8 cellular contexts compared by ENCODE assay signal in genomic region chr1:3499611-3500010, GRCh38. TPM values are rescaled to one million over a fixed set of nuclear protein-coding genes. Genes with fewer than 3 reads are reported as not detected.
"Had no signal": no experiment of that assay in that cellular context is flagged by ENCODE, and none has a peak within 500 bp of the region (broad histone marks: within the 10 kb centered on the region; RNA-seq: fewer than 3 reads in every experiment).

No MANE protein-coding gene starts in this region.

- FAIRE-seq: G401.6, GM12878, GM12891, GM12892, GM18507, GM19239 had no signal

- DNase-seq: GDM1, GF-D8 had no signal

- ATAC-seq: GM12878 had no signal

- H3K4me3 ChIP-seq: GM12878 had no signal

RNA-seq across cellular contexts. Expression of gene ARHGEF16, which starts 45.1 kb away (rescaled TPM):
- total RNA-seq: GM12878 had no signal
- polyA plus RNA-seq: GM12878 had no signal
